In the genomic region with DNA sequence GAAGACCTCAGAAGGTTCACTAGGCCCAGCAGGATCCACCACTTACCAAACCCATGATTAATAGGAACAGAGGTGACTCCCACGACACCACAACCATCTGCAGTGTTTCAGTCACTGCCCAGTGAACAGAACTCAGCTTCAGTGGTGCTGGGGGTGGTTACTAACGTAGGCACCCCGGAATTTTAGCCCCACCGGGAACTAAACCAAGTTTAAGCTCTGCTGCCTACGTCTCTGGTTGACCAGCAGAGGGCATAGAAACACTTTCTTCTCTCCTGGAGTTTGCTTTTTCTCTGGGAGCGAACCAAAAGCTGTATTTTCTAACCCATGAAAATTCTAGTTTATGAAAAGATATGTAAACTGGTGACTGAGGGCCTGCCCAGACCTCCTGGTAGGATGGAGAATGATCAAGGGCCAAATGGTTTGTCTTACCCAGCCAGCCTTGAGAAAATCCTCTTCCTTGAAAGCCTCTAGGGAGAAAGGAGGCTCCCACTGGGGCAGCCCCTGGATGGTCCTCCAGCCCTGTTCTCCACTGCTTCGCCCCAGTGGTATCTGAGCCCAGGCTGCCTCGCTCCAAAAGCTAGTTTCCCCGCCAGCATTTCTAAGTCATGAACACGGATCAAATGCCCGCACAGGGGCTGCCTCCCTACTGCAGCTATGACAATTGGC, we compare ENCODE assay signal across 1 cellular context.
TF ChIP-seq lines count a peak whose summit lies in the region.

No MANE protein-coding gene starts in this region.

TF ChIP-seq in H1, 55 proteins besides CTCF, POLR2A, EP300 and RAD21 (continued from another document):
- TF ChIP-seq HDAC2 (IDR thresholded peaks at IDR 0.05; ENCODE audit: borderline replicate concordance in 1 of 2, low read depth in 2 of 2, low read length in 2 of 2): no peak
- TF ChIP-seq SIN3A (conservative IDR thresholded peaks at IDR 0.05 in 1 of 2, IDR thresholded peaks at IDR 0.05 in 1 of 2; ENCODE audit: low read depth in 1 of 2, low read length in 2 of 2): no peak
TF ChIP-seq in H1: peak in this region for 0.
